8 cellular contexts compared by ENCODE assay signal in the genomic region with DNA sequence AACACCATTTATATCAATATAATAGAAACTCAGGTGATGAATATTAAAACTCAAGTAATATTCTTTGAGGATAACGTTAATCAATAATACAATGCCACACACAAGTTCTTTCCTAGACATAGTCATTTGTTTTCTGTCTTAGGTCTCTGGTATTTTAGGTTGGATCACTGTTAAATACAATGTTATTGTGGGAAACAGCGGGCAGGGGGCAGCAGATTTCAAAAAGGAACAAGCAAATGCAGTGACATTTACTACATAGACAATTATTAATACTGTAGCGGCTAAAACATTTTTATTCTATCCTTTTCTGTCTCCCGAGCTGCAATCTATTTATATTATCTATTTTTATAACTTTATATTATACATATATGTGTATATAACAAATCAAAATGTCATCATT.
DNase-seq lines count a peak whose midpoint lies in the region; ATAC-seq and TF ChIP-seq lines count a peak whose summit lies in the region.

No MANE protein-coding gene starts in this region.

- WGBS in tibial nerve, 2 donors, result 8 to 9% methylated on average over 4 of the region's 4 CpGs

- no peaks in the 10 kb centered on the region for H3K36me3 Mint-ChIP-seq in CD4-positive, alpha-beta T cell (ENCODE audit: low read depth)
- no peaks in the 10 kb centered on the region for H3K36me3 Mint-ChIP-seq in CD8-positive, alpha-beta memory T cell

- CTCF ChIA-PET in CD4-positive, alpha-beta T cell (lab: Charles Lee), result no interaction called here
- CTCF ChIA-PET in CD8-positive, alpha-beta memory T cell (lab: Charles Lee), result no interaction called here

- no peaks in the 10 kb centered on the region for H3K27me3 ChIP-seq in CD4-positive, alpha-beta T cell (ENCODE audit: control insufficient read depth, insufficient read depth, low read length)
- H3K27me3 ChIP-seq in SJCRH30 (no peaks in the 10 kb centered on the region), tibial nerve (no peaks in the 10 kb centered on the region)
- H3K27me3 ChIP-seq in CD8-positive, alpha-beta memory T cell (ENCODE audit: insufficient read depth, low read length, poor library complexity, severe bottlenecking), result no peaks in the 10 kb centered on the region

- H3K36me3 ChIP-seq in SJCRH30 (no peaks in the 10 kb centered on the region), tibial nerve (no peaks in the 10 kb centered on the region)
- no peaks in the 10 kb centered on the region for H3K36me3 ChIP-seq in CD8-positive, alpha-beta memory T cell (ENCODE audit: insufficient read depth, low read length)

- no peaks in the 10 kb centered on the region for H3K27me3 Mint-ChIP-seq in CD4-positive, alpha-beta T cell
- no peaks in the 10 kb centered on the region for H3K27me3 Mint-ChIP-seq in CD8-positive, alpha-beta memory T cell

- H3K27ac Mint-ChIP-seq in CD4-positive, alpha-beta T cell, result no peak overlapping the region
- no peak overlapping the region for H3K27ac Mint-ChIP-seq in CD8-positive, alpha-beta memory T cell

- POLR2A ChIA-PET in CD4-positive, alpha-beta T cell (lab: Charles Lee), result no interaction called here
- POLR2A ChIA-PET in CD8-positive, alpha-beta memory T cell (lab: Charles Lee), result no interaction called here

- no peak for DNase-seq in CD4-positive, alpha-beta T cell
- DNase-seq in SJCRH30 (peak; percentile 41 to 55), fibroblast of villous mesenchyme (ENCODE audit: low read depth) (peak; percentile 52), tibial nerve (ENCODE audit: low spot score in 2 of 2) (peak; percentile 41 to 67)
- DNase-seq in CD8-positive, alpha-beta memory T cell, result no peak

- no peak for ATAC-seq in CD4-positive, alpha-beta T cell (ENCODE audit: poor library complexity)
- peak; percentile 93 for ATAC-seq in GM18868 (IDR thresholded peaks at IDR 0.05; ENCODE audit: unreplicated experiment)
- peak; percentile 71 for ATAC-seq in HG03520 (IDR thresholded peaks at IDR 0.05; ENCODE audit: unreplicated experiment)
- ATAC-seq in GM21423 (IDR thresholded peaks at IDR 0.05; ENCODE audit: unreplicated experiment), result no peak

- no peak for TF ChIP-seq EP300 in tibial nerve (IDR thresholded peaks at IDR 0.05)

- peak; percentile 12 for TF ChIP-seq CTCF in CD4-positive, alpha-beta T cell (IDR thresholded peaks at IDR 0.05)
- peak; percentile 61 for TF ChIP-seq CTCF in fibroblast of villous mesenchyme (IDR thresholded peaks at IDR 0.05; ENCODE audit: insufficient read depth, low read depth, low read length)
- peak in 4 of 5 experiments; percentile 29 to 51 (median 34) for TF ChIP-seq CTCF in tibial nerve (IDR thresholded peaks at IDR 0.05)

- peaks cover 2% of the 10 kb centered on the region for H3K9me3 Mint-ChIP-seq in CD4-positive, alpha-beta T cell
- H3K9me3 Mint-ChIP-seq in CD8-positive, alpha-beta memory T cell, result peaks cover 0 to 6% (median 3%) of the 10 kb centered on the region in 5 donors

- H3K4me3 ChIP-seq in SJCRH30 (no peak overlapping the region), fibroblast of villous mesenchyme (ENCODE audit: low read depth, low read length) (no peak overlapping the region), tibial nerve (no peak overlapping the region)
- H3K4me3 ChIP-seq in CD8-positive, alpha-beta memory T cell (ENCODE audit: low read length), result no peak overlapping the region

- H3K4me3 Mint-ChIP-seq in CD4-positive, alpha-beta T cell, result no peak overlapping the region
- H3K4me3 Mint-ChIP-seq in CD8-positive, alpha-beta memory T cell, result no peak overlapping the region

- H3K4me1 ChIP-seq in SJCRH30, result no peaks in the 10 kb centered on the region
- no peaks in the 10 kb centered on the region for H3K4me1 ChIP-seq in tibial nerve
- no peaks in the 10 kb centered on the region for H3K4me1 ChIP-seq in CD8-positive, alpha-beta memory T cell (ENCODE audit: insufficient read depth, low read length)

- H3K27ac ChIP-seq in CD4-positive, alpha-beta T cell (ENCODE audit: low read depth, low read length), result no peak overlapping the region
- no peak overlapping the region for H3K27ac ChIP-seq in SJCRH30
- H3K27ac ChIP-seq in tibial nerve, result no peak overlapping the region
- no peak overlapping the region for H3K27ac ChIP-seq in CD8-positive, alpha-beta memory T cell (ENCODE audit: low read depth, low read length)

- TF ChIP-seq POLR2A in tibial nerve (IDR thresholded peaks at IDR 0.05), result no peak

- H3K9me3 ChIP-seq in CD4-positive, alpha-beta T cell (ENCODE audit: control insufficient read depth, low read length), result no peaks in the 10 kb centered on the region
- H3K9me3 ChIP-seq in SJCRH30 (replicated peaks), result no peaks in the 10 kb centered on the region
- no peaks in the 10 kb centered on the region for H3K9me3 ChIP-seq in tibial nerve
- H3K9me3 ChIP-seq in CD8-positive, alpha-beta memory T cell (ENCODE audit: low read length), result no peaks in the 10 kb centered on the region

- intact Hi-C loops in CD4-positive, alpha-beta T cell (cut with DNase I, micrococcal nuclease), result no loop called here

- no peaks in the 10 kb centered on the region for H3K4me1 Mint-ChIP-seq in CD4-positive, alpha-beta T cell (ENCODE audit: low read depth)
- H3K4me1 Mint-ChIP-seq in CD8-positive, alpha-beta memory T cell, result no peaks in the 10 kb centered on the region

Comparison
In these comparisons a context has a peak if more than half of its experiments do, and no peak if none do; other contexts are left out.
1. ATAC-seq: peak in GM18868 (single experiment) and HG03520 (single experiment); none in CD4-positive, alpha-beta T cell (single experiment) and GM21423 (single experiment).
2. DNase-seq: peak in SJCRH30 (2 of 2), fibroblast of villous mesenchyme (single experiment) and tibial nerve (2 of 2); none in CD4-positive, alpha-beta T cell (0 of 10) and CD8-positive, alpha-beta memory T cell (0 of 5).
3. Peak in every context shown above with its lines, with median percentiles within 50 percentile points of each other: CTCF ChIP-seq.